In genomic region chr3:30232546-30232945, GRCh38 we compare ENCODE assay signal across 24 cellular contexts.
A peak's percentile ranks its signal among the peaks of the same experiment; 100 is the strongest.
DNase-seq lines count a peak whose midpoint lies in the region; ATAC-seq and TF ChIP-seq lines count a peak whose summit lies in the region.
"Had no signal": no experiment of that assay in that cellular context is flagged by ENCODE, and none has a peak within 500 bp of the region (broad histone marks: within the 10 kb centered on the region; RNA-seq: fewer than 3 reads in every experiment).

No MANE protein-coding gene starts in this region.

- peak overlapping the region; percentile 66 to 77 for H2BK12ac ChIP-seq in mesenchymal stem cell (ENCODE audit: low read length in 2 of 2)

- H3K9me3 Mint-ChIP-seq in MCF 10A (ENCODE audit: unreplicated experiment) (no peaks in the 10 kb centered on the region), neural progenitor cell (no peaks in the 10 kb centered on the region)
- H3K9me3 Mint-ChIP-seq: activated CD4-positive, alpha-beta memory T cell treated with anti-CD3 and anti-CD28 coated beads, Interleukin-2, amount 10 ng/mL, durations not matched to agents 7 days and 5 days; natural killer cell treated with Interleukin-12 subunit alpha and Interleukin-12 subunit beta and Interleukin-15 and Interleukin-18, amount 100 ng/mL, for 72 hours had no signal

- no peaks in the 10 kb centered on the region for H3K79me2 ChIP-seq in mammary epithelial cell (ENCODE audit: insufficient read depth, low read length)
- H3K79me2 ChIP-seq in neural progenitor cell (ENCODE audit: low read depth) = no peaks in the 10 kb centered on the region

- H3K4me3 Mint-ChIP-seq in MCF 10A (ENCODE audit: unreplicated experiment) (no peak overlapping the region), neural progenitor cell (no peak overlapping the region)
- H3K4me3 Mint-ChIP-seq: activated CD4-positive, alpha-beta memory T cell treated with anti-CD3 and anti-CD28 coated beads, Interleukin-2, amount 10 ng/mL, durations not matched to agents 7 days and 5 days; brain; mesothelial cell of epicardium had no signal

- peak overlapping the region; percentile 19 for H2BK120ac ChIP-seq in mesenchymal stem cell (ENCODE audit: low read depth, low read length)

- no peak for ATAC-seq in HG02642 (IDR thresholded peaks at IDR 0.05; ENCODE audit: poor library complexity, unreplicated experiment)
- ATAC-seq: esophagus mucosa, GM12878 had no signal

- H3K79me1 ChIP-seq in mesenchymal stem cell (replicated peaks; ENCODE audit: low read length, poor library complexity, severe bottlenecking) = no peaks in the 10 kb centered on the region

- in situ Hi-C loops in mammary epithelial cell (cut with MboI; ENCODE audit: low sequenced_read_pairs in 2 of 2) = no loop called here

- H3K4me2 ChIP-seq in mammary epithelial cell (ENCODE audit: insufficient read depth, low read depth, low read length) (no peak overlapping the region), mesenchymal stem cell (ENCODE audit: low read length, poor library complexity, severe bottlenecking) (no peak overlapping the region), neural progenitor cell (no peak overlapping the region)

- no peak overlapping the region for H2BK15ac ChIP-seq in mesenchymal stem cell (ENCODE audit: low read depth, poor library complexity, severe bottlenecking)

- H3F3A ChIP-seq in neural progenitor cell (ENCODE audit: low read depth) = peaks cover 5% of the 10 kb centered on the region

- TF ChIP-seq CTCF in MCF 10A (IDR thresholded peaks at IDR 0.05; ENCODE audit: unreplicated experiment) (no peak), mammary epithelial cell (conservative IDR thresholded peaks at IDR 0.05 in 1 of 2, IDR thresholded peaks at IDR 0.05 in 1 of 2; ENCODE audit: extremely low read depth in 1 of 2, insufficient read depth in 1 of 2, low read depth in 1 of 2, low read length in 2 of 2) (no peak), thyroid gland (IDR thresholded peaks at IDR 0.05) (no peak), neural progenitor cell (IDR thresholded peaks at IDR 0.05) (no peak)

- DNase-seq in MCF 10A (ENCODE audit: unreplicated experiment) (no peak), mammary epithelial cell (no peak), OCI-M1 (lab: John Stamatoyannopoulos, UW) (peak; percentile 25), mesenchymal stem cell (no peak), thyroid gland (no peak), neural progenitor cell (ENCODE audit: low spot score) (no peak), NCI-H748 treated with DMSO at 0.1 percent for 48 hours (lab: John Stamatoyannopoulos, UW) (no peak)
- DNase-seq: activated CD4-positive, alpha-beta memory T cell treated with anti-CD3 and anti-CD28 coated beads, Interleukin-2, amount 10 ng/mL, durations not matched to agents 7 days and 5 days; activated effector memory CD4-positive, alpha-beta T cell treated with anti-CD3 and anti-CD28 coated beads, Interleukin-2, amount 50 U/mL, for 16 hours; effector memory CD4-positive, alpha-beta T cell; kidney glomerular epithelial cell; NCI-H1105 treated with DMSO at 0.1 percent for 48 hours; NCI-H526; posterior cingulate gyrus; small intestine; stimulated activated CD4-positive, alpha-beta T cell treated with anti-CD3 and anti-CD28 coated beads, Interleukin-2, amount 100 ng/mL, for 48 hours; stimulated activated naive CD4-positive, alpha-beta T cell treated with Interleukin-2 at 50 U/mL for 16 hours; tibial artery had no signal

- H3K4me1 Mint-ChIP-seq in MCF 10A (ENCODE audit: insufficient read depth, unreplicated experiment) (peaks cover 29% of the 10 kb centered on the region), neural progenitor cell (peaks cover 3% of the 10 kb centered on the region)

- no peak for TF ChIP-seq POLR2A in thyroid gland (IDR thresholded peaks at IDR 0.05)

- no peaks in the 10 kb centered on the region for H3K27me3 Mint-ChIP-seq in MCF 10A (ENCODE audit: insufficient read depth, unreplicated experiment)
- H3K27me3 Mint-ChIP-seq in neural progenitor cell (ENCODE audit: insufficient read depth, low read depth) = no peaks in the 10 kb centered on the region
- H3K27me3 Mint-ChIP-seq: activated CD4-positive, alpha-beta memory T cell treated with anti-CD3 and anti-CD28 coated beads, Interleukin-2, amount 10 ng/mL, durations not matched to agents 7 days and 5 days; brain had no signal

- H3K4me1 ChIP-seq in mammary epithelial cell (ENCODE audit: insufficient read depth, low read length) = peaks cover 8% of the 10 kb centered on the region
- H3K4me1 ChIP-seq in mesenchymal stem cell (ENCODE audit: control insufficient read depth, insufficient read depth, low read depth, low read length) = no peaks in the 10 kb centered on the region
- peaks cover 6 to 14% of the 10 kb centered on the region in 2 donors for H3K4me1 ChIP-seq in thyroid gland
- H3K4me1 ChIP-seq in neural progenitor cell = peaks cover 23% of the 10 kb centered on the region

- H3K23ac ChIP-seq in mesenchymal stem cell (ENCODE audit: low read length in 2 of 2) = no peak overlapping the region

- no peak overlapping the region for H4K91ac ChIP-seq in mesenchymal stem cell (ENCODE audit: low read length)

- H3K27ac ChIP-seq in mammary epithelial cell (ENCODE audit: insufficient read depth, low read depth, low read length) = no peak overlapping the region
- no peak overlapping the region for H3K27ac ChIP-seq in mesenchymal stem cell (ENCODE audit: low read length, poor library complexity, severe bottlenecking)
- H3K27ac ChIP-seq in thyroid gland = peak overlapping the region in 2 of 3 donors; percentile 13 to 53
- no peak overlapping the region for H3K27ac ChIP-seq in neural progenitor cell
- H3K27ac ChIP-seq: tibial artery had no signal

- H3K18ac ChIP-seq in mesenchymal stem cell (ENCODE audit: low read depth in 1 of 2, low read length in 2 of 2) = peak overlapping the region; percentile 70 to 73

- H3K4ac ChIP-seq in mesenchymal stem cell (ENCODE audit: low read depth in 1 of 2, low read length in 2 of 2) = peak overlapping the region in 1 of 2 experiments; percentile 73

- H4K20me1 ChIP-seq in mammary epithelial cell (ENCODE audit: insufficient read depth, low read length) (no peaks in the 10 kb centered on the region), neural progenitor cell (ENCODE audit: low read depth) (no peaks in the 10 kb centered on the region)

- CTCF ChIA-PET in MCF 10A (lab: Yijun Ruan, JAX) = no interaction called here
- CTCF ChIA-PET in mammary epithelial cell (lab: Charles Lee; ENCODE audit: low non-redundant PET) = no interaction called here

- BruUV-seq in MCF 10A (replicated peaks; lab: Mats Ljungman, UMichigan) = no TSS peak
- no TSS peak for BruUV-seq in mammary epithelial cell (replicated peaks; lab: Mats Ljungman, UMichigan)

- WGBS in mammary epithelial cell (ENCODE audit: low coverage, missing lambda C conversion rate) = 96% methylated on average over 2 of the region's 2 CpGs
- 60% methylated on average over 1 of the region's 2 CpGs for WGBS in mesenchymal stem cell
- 63 to 82% methylated on average over 2 of the region's 2 CpGs for WGBS in thyroid gland, 2 donors

- no peak overlapping the region for H2AK5ac ChIP-seq in mesenchymal stem cell (ENCODE audit: low read length, severe bottlenecking)

- no peak overlapping the region for H2BK5ac ChIP-seq in mesenchymal stem cell (ENCODE audit: low read depth, low read length, poor library complexity, severe bottlenecking)

- no peak overlapping the region for H3K9ac ChIP-seq in mammary epithelial cell (ENCODE audit: insufficient read depth, low read length)
- H3K9ac ChIP-seq in mesenchymal stem cell (ENCODE audit: low read length) = peak overlapping the region; percentile 71
- H3K9ac ChIP-seq in neural progenitor cell = no peak overlapping the region

- no peak overlapping the region for H3K14ac ChIP-seq in mesenchymal stem cell (ENCODE audit: low read length in 2 of 2)

- no peak overlapping the region for H2AFZ ChIP-seq in mammary epithelial cell (ENCODE audit: low read depth, low read length)
- H2AFZ ChIP-seq in mesenchymal stem cell (ENCODE audit: low read depth, low read length) = no peak overlapping the region
- H2AFZ ChIP-seq in neural progenitor cell (replicated peaks) = no peak overlapping the region

- H3K27ac Mint-ChIP-seq in MCF 10A (ENCODE audit: low read depth, unreplicated experiment) (peak overlapping the region; percentile 24), neural progenitor cell (no peak overlapping the region)
- H3K27ac Mint-ChIP-seq: activated CD4-positive, alpha-beta memory T cell treated with anti-CD3 and anti-CD28 coated beads, Interleukin-2, amount 10 ng/mL, durations not matched to agents 7 days and 5 days; brain; mesothelial cell of epicardium had no signal

- H4K8ac ChIP-seq in mesenchymal stem cell (ENCODE audit: low read length) = no peak overlapping the region

- POLR2A ChIA-PET in MCF 10A (lab: Yijun Ruan, JAX) = interaction anchor here (0.6 to 1.2 kb wide), 3 partner anchors 10 to 56 kb away, joined by 3 to 6 read pairs (median 3); no protein-coding TSS in a partner anchor

- H3K4me3 ChIP-seq in mammary epithelial cell (replicated peaks in 1 of 3; ENCODE audit: insufficient read depth in 1 of 3, low read depth in 2 of 3, low read length in 3 of 3) (no peak overlapping the region), mesenchymal stem cell (ENCODE audit: insufficient read depth in 1 of 2, low read depth in 1 of 2, low read length in 2 of 2) (peak overlapping the region in 1 of 2 experiments; percentile 16), thyroid gland (replicated peaks in 1 of 3) (no peak overlapping the region), neural progenitor cell (no peak overlapping the region)
- H3K4me3 ChIP-seq: GM12878, tibial artery had no signal

- H3K27me3 ChIP-seq in mammary epithelial cell (ENCODE audit: insufficient read depth, low read length) (no peaks in the 10 kb centered on the region), mesenchymal stem cell (ENCODE audit: control insufficient read depth in 1 of 2, insufficient read depth in 1 of 2, low read length in 2 of 2) (no peaks in the 10 kb centered on the region), thyroid gland (no peaks in the 10 kb centered on the region), neural progenitor cell (no peaks in the 10 kb centered on the region)
- H3K27me3 ChIP-seq: tibial artery had no signal

- H3K36me3 ChIP-seq in mammary epithelial cell (ENCODE audit: insufficient read depth, low read length) (no peaks in the 10 kb centered on the region), mesenchymal stem cell (ENCODE audit: control insufficient read depth in 1 of 2, insufficient read depth in 2 of 2, low read depth in 1 of 2, low read length in 2 of 2) (no peaks in the 10 kb centered on the region), thyroid gland (no peaks in the 10 kb centered on the region), neural progenitor cell (no peaks in the 10 kb centered on the region)
- H3K36me3 ChIP-seq: tibial artery had no signal

- dilution Hi-C loops in mammary epithelial cell (cut with HindIII; ENCODE audit: low sequenced_read_pairs) = no loop called here

- H3K9me3 ChIP-seq in mammary epithelial cell (replicated peaks; ENCODE audit: insufficient read depth, low read length) (no peaks in the 10 kb centered on the region), mesenchymal stem cell (ENCODE audit: control insufficient read depth, low read length) (no peaks in the 10 kb centered on the region), thyroid gland (no peaks in the 10 kb centered on the region), neural progenitor cell (ENCODE audit: low read depth) (no peaks in the 10 kb centered on the region)
- H3K9me3 ChIP-seq: tibial artery had no signal

- H3K36me3 Mint-ChIP-seq in MCF 10A (ENCODE audit: insufficient read depth, unreplicated experiment) = no peaks in the 10 kb centered on the region
- H3K36me3 Mint-ChIP-seq in neural progenitor cell = no peaks in the 10 kb centered on the region
- H3K36me3 Mint-ChIP-seq: brain; mesothelial cell of epicardium; natural killer cell treated with Interleukin-12 subunit alpha and Interleukin-12 subunit beta and Interleukin-15 and Interleukin-18, amount 100 ng/mL, for 72 hours had no signal

- intact Hi-C loops in MCF 10A (cut with micrococcal nuclease) (no loop called here), mammary epithelial cell (cut with micrococcal nuclease) (no loop called here), thyroid gland (cut with DNase I) (no loop called here)

Comparison
In these comparisons a context has a peak if more than half of its experiments do, and no peak if none do; other contexts are left out.
1. H3K27ac ChIP-seq: peak in thyroid gland (2 of 3); none in mammary epithelial cell (single experiment), mesenchymal stem cell (single experiment) and neural progenitor cell (single experiment).